21 cellular contexts compared by ENCODE assay signal in genomic region chr6:125853740-125854139, GRCh38.
DNase-seq lines count a peak whose midpoint lies in the region; ATAC-seq, FAIRE-seq and TF ChIP-seq lines count a peak whose summit lies in the region.
"Had no signal": no experiment of that assay in that cellular context is flagged by ENCODE, and none has a peak within 500 bp of the region (broad histone marks: within the 10 kb centered on the region; RNA-seq: fewer than 3 reads in every experiment).

No MANE protein-coding gene starts in this region.

- FAIRE-seq in H54 (lab: Jason Lieb, UNC): no peak

- H3K36me3 Mint-ChIP-seq in memory B cell: peaks cover 23% of the 10 kb centered on the region

- no peak for ATAC-seq in memory B cell (ENCODE audit: low read depth)
- ATAC-seq: PC-3, SK-N-SH treated with all-trans-retinoic acid at 6 μM for 48 hours had no signal

- DNase-seq in DMS53 (lab: John Stamatoyannopoulos, UW): peak; percentile 6
- no peak for DNase-seq in DMS53 treated with DMSO at 0.1 percent for 48 hours (lab: John Stamatoyannopoulos, UW; ENCODE audit: unreplicated experiment)
- DNase-seq in NCI-H2029 treated with DMSO at 0.1 percent for 48 hours (lab: John Stamatoyannopoulos, UW): peak; percentile 67
- DNase-seq in choroid plexus epithelial cell (ENCODE audit: low read depth): peak; percentile 31
- DNase-seq in memory B cell (ENCODE audit: low spot score in 2 of 2): no peak
- DNase-seq in GDM1 (lab: John Stamatoyannopoulos, UW): no peak
- no peak for DNase-seq in GOT3 (lab: John Stamatoyannopoulos, UW)
- no peak for DNase-seq in H54 (ENCODE audit: insufficient read length, low spot score)
- DNase-seq: GF-D8, HCEC 1CT, Karpas-422, NCI-H1048, NCI-H1436, NCI-H2081 treated with DMSO at 0.1 percent for 48 hours, NCI-H446, NCI-H526 treated with DMSO at 0.1 percent for 48 hours, PC-3, SIG-M5 had no signal

- TF ChIP-seq CTCF in choroid plexus epithelial cell (conservative IDR thresholded peaks at IDR 0.05; ENCODE audit: low read depth, low read length): no peak

- H3K27me3 Mint-ChIP-seq in memory B cell: no peaks in the 10 kb centered on the region
- H3K27me3 Mint-ChIP-seq: IgD-negative memory B cell had no signal

- TF ChIP-seq POLR2A in H54 (IDR thresholded peaks at IDR 0.05; ENCODE audit: low read depth, low read length): no peak

- H3K4me1 Mint-ChIP-seq in memory B cell: peaks cover 10% of the 10 kb centered on the region

- no peak overlapping the region for H3K4me3 ChIP-seq in choroid plexus epithelial cell (ENCODE audit: low read depth, low read length)

- no peak overlapping the region for H3K4me3 Mint-ChIP-seq in memory B cell
- H3K4me3 Mint-ChIP-seq: CD14-positive monocyte, IgD-negative memory B cell had no signal

- H3K9me3 Mint-ChIP-seq in memory B cell: peaks cover 5% of the 10 kb centered on the region

- peak overlapping the region; percentile 33 for H3K27ac Mint-ChIP-seq in memory B cell

Comparison
In these comparisons a context has a peak if more than half of its experiments do, and no peak if none do; other contexts are left out.
1. DNase-seq: peak in DMS53 (single experiment), NCI-H2029 treated with DMSO at 0.1 percent for 48 hours (single experiment) and choroid plexus epithelial cell (single experiment); none in DMS53 treated with DMSO at 0.1 percent for 48 hours (single experiment), memory B cell (0 of 2), GDM1 (single experiment), GOT3 (single experiment) and H54 (single experiment).